Comparison of ENCODE assay signal across 8 cellular contexts in genomic region chr3:157239082-157239704, GRCh38.
DNase-seq lines count a peak whose midpoint lies in the region; FAIRE-seq and TF ChIP-seq lines count a peak whose summit lies in the region.

No MANE protein-coding gene starts in this region.

- H3K9me3 ChIP-seq in SU-DHL-6 (ENCODE audit: insufficient read depth, low read length) (no peaks in the 10 kb centered on the region), hepatocyte (ENCODE audit: low read depth) (no peaks in the 10 kb centered on the region)

- peak; percentile 96 for FAIRE-seq in H54 (lab: Jason Lieb, UNC)

- 37% methylated on average over 5 of the region's 5 CpGs for WGBS in hepatocyte (ENCODE audit: low lambda C conversion rate, missing lambda C conversion rate)

- TF ChIP-seq CTCF in GM12872 (IDR thresholded peaks at IDR 0.05; ENCODE audit: insufficient read depth, low read depth, low read length), result peak; percentile 98
- peak; percentile 87 for TF ChIP-seq CTCF in SU-DHL-6 (IDR thresholded peaks at IDR 0.05; ENCODE audit: insufficient read depth, low read length, poor library complexity, severe bottlenecking)
- TF ChIP-seq CTCF in hepatocyte (IDR thresholded peaks at IDR 0.05; ENCODE audit: poor library complexity), result peak; percentile 66

- H3K4me2 ChIP-seq in SU-DHL-6 (ENCODE audit: low read depth, low read length, poor library complexity, severe bottlenecking), result no peak overlapping the region
- no peak overlapping the region for H3K4me2 ChIP-seq in hepatocyte

- H3K4me3 ChIP-seq in SU-DHL-6 (ENCODE audit: insufficient read depth, low read length, poor library complexity, severe bottlenecking), result no peak overlapping the region
- H3K4me3 ChIP-seq in hepatocyte, result no peak overlapping the region

- H2AFZ ChIP-seq in SU-DHL-6 (ENCODE audit: low read depth, low read length, severe bottlenecking) (no peak overlapping the region), hepatocyte (no peak overlapping the region)

- no peaks in the 10 kb centered on the region for H3F3A ChIP-seq in SU-DHL-6 (ENCODE audit: insufficient read depth)

- H3K27ac ChIP-seq in SU-DHL-6 (ENCODE audit: low read depth, low read length) (no peak overlapping the region), hepatocyte (no peak overlapping the region)

- no peak overlapping the region for H3K9ac ChIP-seq in SU-DHL-6 (ENCODE audit: low read length)

- H4K20me1 ChIP-seq in SU-DHL-6 (ENCODE audit: low read depth, low read length) (no peaks in the 10 kb centered on the region), hepatocyte (ENCODE audit: insufficient read depth, poor library complexity, severe bottlenecking) (no peaks in the 10 kb centered on the region)

- H3K9me2 ChIP-seq in SU-DHL-6 (replicated peaks; ENCODE audit: insufficient read depth, low read length) (no peaks in the 10 kb centered on the region), hepatocyte (replicated peaks; ENCODE audit: insufficient read depth) (no peaks in the 10 kb centered on the region)

- no peak for TF ChIP-seq POLR2A in H54 (IDR thresholded peaks at IDR 0.05; ENCODE audit: low read depth, low read length)

- H3K36me3 ChIP-seq in SU-DHL-6 (ENCODE audit: low read length) (no peaks in the 10 kb centered on the region), hepatocyte (replicated peaks; ENCODE audit: insufficient read depth, low read depth) (no peaks in the 10 kb centered on the region)

- peak; percentile 44 for DNase-seq in H54 (ENCODE audit: insufficient read length, low spot score)
- peak; percentile 62 for DNase-seq in LHCN-M2 (ENCODE audit: low read depth)
- DNase-seq in amniotic epithelial cell (ENCODE audit: low read depth), result peak; percentile 65
- peak; percentile 82 for DNase-seq in hepatocyte (ENCODE audit: low spot score)
- DNase-seq in stimulated activated CD4-positive, alpha-beta T cell treated with anti-CD3 and anti-CD28 coated beads, Interleukin-12 subunit alpha, Interleukin-12 subunit beta, amount 100 ng/mL, for 24 hours (ENCODE audit: low read depth in 2 of 2), result peak; percentile 56 to 70
- DNase-seq in dedifferentiated amniotic fluid mesenchymal stem cell (ENCODE audit: extremely low spot score), result no peak

- H3K27me3 ChIP-seq in SU-DHL-6 (ENCODE audit: low read length) (no peaks in the 10 kb centered on the region), hepatocyte (no peaks in the 10 kb centered on the region)

- H3K4me1 ChIP-seq in hepatocyte (ENCODE audit: insufficient read depth), result no peaks in the 10 kb centered on the region

- H3K79me2 ChIP-seq in SU-DHL-6 (ENCODE audit: insufficient read depth, low read length), result no peaks in the 10 kb centered on the region
- H3K79me2 ChIP-seq in hepatocyte, result no peaks in the 10 kb centered on the region
